ENCODE assay signal across 1 cellular context in genomic region chr11:41921991-41922390, GRCh38.
TF ChIP-seq lines count a peak whose summit lies in the region.

No MANE protein-coding gene starts in this region.

TF ChIP-seq in WTC11, 78 proteins besides CTCF, POLR2A, EP300 and RAD21 (continued from another document):
- no peak for TF ChIP-seq AR (CRISPR knock-in tag; IDR thresholded peaks at IDR 0.05)
